Comparison of ENCODE assay signal across 9 cellular contexts in genomic region chr6:25889877-25890853, GRCh38. TPM values are rescaled to one million over a fixed set of nuclear protein-coding genes. Genes with fewer than 3 reads are reported as not detected.
A peak's percentile ranks its signal among the peaks of the same experiment; 100 is the strongest.
DNase-seq lines count a peak whose midpoint lies in the region; ATAC-seq, FAIRE-seq and TF ChIP-seq lines count a peak whose summit lies in the region.
"Had no signal": no experiment of that assay in that cellular context is flagged by ENCODE, and none has a peak within 500 bp of the region (broad histone marks: within the 10 kb centered on the region; RNA-seq: fewer than 3 reads in every experiment).

No MANE protein-coding gene starts in this region.

- FAIRE-seq in A549 (lab: Jason Lieb, UNC): no peak

- 75% methylated on average over 5 of the region's 5 CpGs for WGBS in A549 (ENCODE audit: missing lambda C conversion rate)
- 38 to 51% methylated on average over 5 of the region's 5 CpGs for WGBS in tibial nerve, 2 donors

- no peak for TF ChIP-seq EP300 in A549 (IDR thresholded peaks at IDR 0.05)
- no peak for TF ChIP-seq EP300 in tibial nerve (IDR thresholded peaks at IDR 0.05)

- CTCF ChIA-PET in A549 (lab: Yijun Ruan, JAX) (interaction anchor here (0.6 to 2.8 kb wide), 16 partner anchors 9 to 464 kb away, joined by 3 to 24 read pairs (median 3); partner anchors contain the start of gene SLC17A3), GM10248 (lab: Yijun Ruan, JAX) (interaction anchor here (0.9 kb wide), 1 partner anchor 46 kb away, joined by 3 read pairs; no protein-coding TSS in a partner anchor)

- H3K9me3 ChIP-seq in A549 (no peaks in the 10 kb centered on the region), ascending aorta (no peaks in the 10 kb centered on the region), tibial nerve (no peaks in the 10 kb centered on the region)

- H3K4me1 ChIP-seq in A549 (peaks cover 17% of the 10 kb centered on the region; the same call in 2 of the 3 replicates), ascending aorta (no peaks in the 10 kb centered on the region), tibial nerve (no peaks in the 10 kb centered on the region)

- no peak overlapping the region for H3K27ac Mint-ChIP-seq in activated T-helper 1 cell treated with anti-CD3 and anti-CD28 coated beads, Interleukin-12 subunit alpha, Interleukin-12 subunit beta, Interleukin-2, Interleukin-4 antibody, amounts not matched to agents 30 ng/mL and 10 ng/mL and 1 ng/mL, durations not matched to agents 14 hours and 24 hours and 36 hours
- H3K27ac Mint-ChIP-seq: activated naive CD8-positive, alpha-beta T cell treated with anti-CD3 and anti-CD28 coated beads, Interleukin-2, amount 10 ng/mL, durations not matched to agents 7 days and 5 days had no signal

- TF ChIP-seq POLR2A in A549 (IDR thresholded peaks at IDR 0.05; ENCODE audit: low read length) (no peak), tibial nerve (IDR thresholded peaks at IDR 0.05) (no peak)

- TF ChIP-seq CTCF in A549 (IDR thresholded peaks at IDR 0.05) (peak; percentile 73), GM10248 (IDR thresholded peaks at IDR 0.05; ENCODE audit: control extremely low read depth, extremely low read depth, low read depth, missing control alignments) (peak; percentile 11), ascending aorta (IDR thresholded peaks at IDR 0.05) (peak in 2 of 3 experiments; percentile 55 to 59), tibial nerve (IDR thresholded peaks at IDR 0.05) (peak in 4 of 5 experiments; percentile 20 to 45 (median 31))

- H3K4me3 ChIP-seq in A549 (no peak overlapping the region), ascending aorta (no peak overlapping the region), tibial nerve (no peak overlapping the region)

- H3K27me3 Mint-ChIP-seq in activated T-helper 1 cell treated with anti-CD3 and anti-CD28 coated beads, Interleukin-12 subunit alpha, Interleukin-12 subunit beta, Interleukin-2, Interleukin-4 antibody, amounts not matched to agents 30 ng/mL and 10 ng/mL and 1 ng/mL, durations not matched to agents 14 hours and 24 hours and 36 hours (ENCODE audit: insufficient read depth): peaks cover 7% of the 10 kb centered on the region

- peak; percentile 86 to 87 for ATAC-seq in A549

- H3K36me3 ChIP-seq in ascending aorta (no peaks in the 10 kb centered on the region), tibial nerve (no peaks in the 10 kb centered on the region)

- no peak overlapping the region for H3K4me2 ChIP-seq in A549

- H3K36me3 Mint-ChIP-seq in activated T-helper 1 cell treated with anti-CD3 and anti-CD28 coated beads, Interleukin-12 subunit alpha, Interleukin-12 subunit beta, Interleukin-2, Interleukin-4 antibody, amounts not matched to agents 30 ng/mL and 10 ng/mL and 1 ng/mL, durations not matched to agents 14 hours and 24 hours and 36 hours (ENCODE audit: low read depth): no peaks in the 10 kb centered on the region
- H3K36me3 Mint-ChIP-seq: activated naive CD8-positive, alpha-beta T cell treated with anti-CD3 and anti-CD28 coated beads, Interleukin-2, amount 10 ng/mL, durations not matched to agents 7 days and 5 days had no signal

- DNase-seq in A549 (ENCODE audit: low read depth in 1 of 2, low spot score in 1 of 2) (peak in 1 of 2 experiments; percentile 47), GM10248 (ENCODE audit: extremely low spot score) (no peak), NCI-H2227 (lab: John Stamatoyannopoulos, UW; ENCODE audit: unreplicated experiment) (peak; percentile 78), ascending aorta (ENCODE audit: low spot score in 2 of 2) (no peak), iPS-NIHi11 (ENCODE audit: low spot score) (peak; percentile 40), tibial nerve (ENCODE audit: low spot score in 2 of 2) (peak in 1 of 2 donors; percentile 22), KG1 (lab: John Stamatoyannopoulos, UW) (no peak)
- no peak for DNase-seq in activated T-helper 1 cell treated with anti-CD3 and anti-CD28 coated beads, Interleukin-12 subunit alpha, Interleukin-12 subunit beta, Interleukin-2, Interleukin-4 antibody, amounts not matched to agents 30 ng/mL and 10 ng/mL and 1 ng/mL, durations not matched to agents 14 hours and 24 hours and 36 hours (ENCODE audit: low spot score)
- DNase-seq: activated naive CD8-positive, alpha-beta T cell treated with anti-CD3 and anti-CD28 coated beads, Interleukin-2, amount 10 ng/mL, durations not matched to agents 7 days and 5 days had no signal

- peak overlapping the region; percentile 49 to 70 for H3K27ac ChIP-seq in A549
- no peak overlapping the region for H3K27ac ChIP-seq in ascending aorta
- no peak overlapping the region for H3K27ac ChIP-seq in tibial nerve

- POLR2A ChIA-PET in A549 (lab: Yijun Ruan, JAX) (no interaction called here), GM10248 (lab: Yijun Ruan, JAX) (no interaction called here)

- peak; percentile 84 to 88 for TF ChIP-seq RAD21 in A549 (conservative IDR thresholded peaks at IDR 0.05 in 1 of 2, IDR thresholded peaks at IDR 0.05 in 1 of 2)

- no peak overlapping the region for H3K4me3 Mint-ChIP-seq in activated T-helper 1 cell treated with anti-CD3 and anti-CD28 coated beads, Interleukin-12 subunit alpha, Interleukin-12 subunit beta, Interleukin-2, Interleukin-4 antibody, amounts not matched to agents 30 ng/mL and 10 ng/mL and 1 ng/mL, durations not matched to agents 14 hours and 24 hours and 36 hours
- H3K4me3 Mint-ChIP-seq: activated naive CD8-positive, alpha-beta T cell treated with anti-CD3 and anti-CD28 coated beads, Interleukin-2, amount 10 ng/mL, durations not matched to agents 7 days and 5 days had no signal

- H3K4me1 Mint-ChIP-seq in activated T-helper 1 cell treated with anti-CD3 and anti-CD28 coated beads, Interleukin-12 subunit alpha, Interleukin-12 subunit beta, Interleukin-2, Interleukin-4 antibody, amounts not matched to agents 30 ng/mL and 10 ng/mL and 1 ng/mL, durations not matched to agents 14 hours and 24 hours and 36 hours (ENCODE audit: low read depth): peaks cover 10% of the 10 kb centered on the region
- H3K4me1 Mint-ChIP-seq: activated naive CD8-positive, alpha-beta T cell treated with anti-CD3 and anti-CD28 coated beads, Interleukin-2, amount 10 ng/mL, durations not matched to agents 7 days and 5 days had no signal

- H3K27me3 ChIP-seq in ascending aorta (no peaks in the 10 kb centered on the region), tibial nerve (no peaks in the 10 kb centered on the region)

- intact Hi-C loops in ascending aorta (cut with DNase I): loop anchor here (2.0 kb wide), 1 partner anchor 101 kb away; no protein-coding TSS in a partner anchor
- intact Hi-C loops in activated T-helper 1 cell treated with anti-CD3 and anti-CD28 coated beads, Interleukin-12 subunit alpha, Interleukin-12 subunit beta, Interleukin-2, Interleukin-4 antibody, amounts not matched to agents 30 ng/mL and 10 ng/mL and 1 ng/mL, durations not matched to agents 14 hours and 24 hours and 36 hours (cut with micrococcal nuclease): loop anchor here (2.0 kb wide), 2 partner anchors 101 to 169 kb away; no protein-coding TSS in a partner anchor

- no peaks in the 10 kb centered on the region for H3K9me3 Mint-ChIP-seq in activated T-helper 1 cell treated with anti-CD3 and anti-CD28 coated beads, Interleukin-12 subunit alpha, Interleukin-12 subunit beta, Interleukin-2, Interleukin-4 antibody, amounts not matched to agents 30 ng/mL and 10 ng/mL and 1 ng/mL, durations not matched to agents 14 hours and 24 hours and 36 hours
- H3K9me3 Mint-ChIP-seq: activated naive CD8-positive, alpha-beta T cell treated with anti-CD3 and anti-CD28 coated beads, Interleukin-2, amount 10 ng/mL, durations not matched to agents 7 days and 5 days had no signal

TF ChIP-seq in A549, 52 proteins besides CTCF, POLR2A, EP300 and RAD21:
- no peak for TF ChIP-seq HEYL (CRISPR knock-in tag; IDR thresholded peaks at IDR 0.05)
- peak; percentile 73 for TF ChIP-seq SMC3 (IDR thresholded peaks at IDR 0.05)

RNA-seq across cellular contexts. Expression of gene SLC17A3, which starts 16.1 kb away (rescaled TPM):
- polyA plus RNA-seq in A549 (2011; rRNA removed) (7.5 and 9.0 TPM in 2 replicates), A549 (2017; fragmentation: RNase III; extraction: RNeasy Plus Mini Kit Qiagen cat#74134 plus additional on column Dnase treatment) (3.8 to 5.3 TPM (median 4.4 TPM) in 3 replicates)
- polyA plus RNA-seq in A549 (2012; cell fraction: cytosol; rRNA removed): 0.82 and 0.89 TPM in 2 replicates
- polyA plus RNA-seq in A549 (2012; cell fraction: nucleus; rRNA removed): 2.6 and 3.3 TPM in 2 replicates
- 2.9 and 4.3 TPM in 2 replicates for polyA minus RNA-seq in A549 (2011; rRNA and poly(A)+ RNA removed)
- total RNA-seq in ascending aorta (not detected), tibial nerve (not detected)
- total RNA-seq in activated T-helper 1 cell treated with anti-CD3 and anti-CD28 coated beads, Interleukin-12 subunit alpha, Interleukin-12 subunit beta, Interleukin-2, Interleukin-4 antibody, amounts not matched to agents 30 ng/mL and 10 ng/mL and 1 ng/mL, durations not matched to agents 14 hours and 24 hours and 36 hours: 0.21 and 0.66 TPM in 2 replicates

RNA-seq across cellular contexts. Expression of gene SLC17A2, which starts 40.3 kb away (rescaled TPM):
- polyA plus RNA-seq in A549 (2011; rRNA removed) (not detected in 2 replicates), A549 (2017; fragmentation: RNase III; extraction: RNeasy Plus Mini Kit Qiagen cat#74134 plus additional on column Dnase treatment) (not detected in 3 replicates)
- not detected in 2 replicates for polyA plus RNA-seq in A549 (2012; cell fraction: cytosol; rRNA removed)
- polyA plus RNA-seq in A549 (2012; cell fraction: nucleus; rRNA removed): not detected in 2 replicates
- polyA minus RNA-seq in A549 (2011; rRNA and poly(A)+ RNA removed): not detected in 2 replicates
- total RNA-seq in ascending aorta (not detected), tibial nerve (not detected)
- total RNA-seq in activated T-helper 1 cell treated with anti-CD3 and anti-CD28 coated beads, Interleukin-12 subunit alpha, Interleukin-12 subunit beta, Interleukin-2, Interleukin-4 antibody, amounts not matched to agents 30 ng/mL and 10 ng/mL and 1 ng/mL, durations not matched to agents 14 hours and 24 hours and 36 hours: 0.10 TPM in 2 replicates
- total RNA-seq: activated naive CD8-positive, alpha-beta T cell treated with anti-CD3 and anti-CD28 coated beads, Interleukin-2, amount 10 ng/mL, durations not matched to agents 7 days and 5 days had no signal

RNA-seq across cellular contexts. Expression of gene SLC17A1, which starts 58.3 kb away (rescaled TPM):
- 1.1 and 1.2 TPM in 2 replicates for polyA plus RNA-seq in A549 (2011; rRNA removed)
- 0.07 and 0.10 TPM in 2 replicates for polyA plus RNA-seq in A549 (2012; cell fraction: cytosol; rRNA removed)
- polyA plus RNA-seq in A549 (2012; cell fraction: nucleus; rRNA removed): 0.12 and 0.58 TPM in 2 replicates
- 0.51 to 0.79 TPM (median 0.57 TPM) in 3 replicates for polyA plus RNA-seq in A549 (2017; fragmentation: RNase III; extraction: RNeasy Plus Mini Kit Qiagen cat#74134 plus additional on column Dnase treatment)
- polyA minus RNA-seq in A549 (2011; rRNA and poly(A)+ RNA removed): 0.37 and 0.39 TPM in 2 replicates
- total RNA-seq in ascending aorta: not detected
- not detected for total RNA-seq in tibial nerve
- total RNA-seq in activated T-helper 1 cell treated with anti-CD3 and anti-CD28 coated beads, Interleukin-12 subunit alpha, Interleukin-12 subunit beta, Interleukin-2, Interleukin-4 antibody, amounts not matched to agents 30 ng/mL and 10 ng/mL and 1 ng/mL, durations not matched to agents 14 hours and 24 hours and 36 hours: not detected in 2 replicates
- total RNA-seq: activated naive CD8-positive, alpha-beta T cell treated with anti-CD3 and anti-CD28 coated beads, Interleukin-2, amount 10 ng/mL, durations not matched to agents 7 days and 5 days had no signal

Comparison
In these comparisons a context has a peak if more than half of its experiments do, and no peak if none do; other contexts are left out.
1. DNase-seq: peak in NCI-H2227 (single experiment) and iPS-NIHi11 (single experiment); none in GM10248 (single experiment), ascending aorta (0 of 2), activated T-helper 1 cell treated with anti-CD3 and anti-CD28 coated beads, Interleukin-12 subunit alpha, Interleukin-12 subunit beta, Interleukin-2, Interleukin-4 antibody, amounts not matched to agents 30 ng/mL and 10 ng/mL and 1 ng/mL, durations not matched to agents 14 hours and 24 hours and 36 hours (single experiment) and KG1 (single experiment).
2. H3K27ac ChIP-seq: peak in A549 (2 of 2); none in ascending aorta (0 of 2) and tibial nerve (0 of 4).
3. CTCF ChIP-seq: peak in every context shown above with its lines; median percentile 73 in A549; 57 in ascending aorta; 31 in tibial nerve; 11 in GM10248.